Comparison of ENCODE assay signal across 1 cellular context in genomic region chr12:54262403-54262925, GRCh38.
A peak's percentile ranks its signal among the peaks of the same experiment; 100 is the strongest.
TF ChIP-seq lines count a peak whose summit lies in the region.

No MANE protein-coding gene starts in this region.

TF ChIP-seq in HEK293, 187 proteins besides CTCF, POLR2A, EP300 and RAD21 (continued from another document and continues in another):
- TF ChIP-seq PATZ1 (tag by site-specific recombination; IDR thresholded peaks at IDR 0.05): peak; percentile 35; the same call in 1 of the 2 replicates
- peak; percentile 88 for TF ChIP-seq ZNF843 (tag by site-specific recombination; IDR thresholded peaks at IDR 0.05)
- no peak for TF ChIP-seq BCL11B (tag by site-specific recombination; IDR thresholded peaks at IDR 0.05; ENCODE audit: low read depth)
- TF ChIP-seq ZNF266 (tag by site-specific recombination; IDR thresholded peaks at IDR 0.05; ENCODE audit: low read depth): no peak
- no peak for TF ChIP-seq ZNF302 (tag by site-specific recombination; IDR thresholded peaks at IDR 0.05; ENCODE audit: low read depth)
- TF ChIP-seq, protein P1, sequence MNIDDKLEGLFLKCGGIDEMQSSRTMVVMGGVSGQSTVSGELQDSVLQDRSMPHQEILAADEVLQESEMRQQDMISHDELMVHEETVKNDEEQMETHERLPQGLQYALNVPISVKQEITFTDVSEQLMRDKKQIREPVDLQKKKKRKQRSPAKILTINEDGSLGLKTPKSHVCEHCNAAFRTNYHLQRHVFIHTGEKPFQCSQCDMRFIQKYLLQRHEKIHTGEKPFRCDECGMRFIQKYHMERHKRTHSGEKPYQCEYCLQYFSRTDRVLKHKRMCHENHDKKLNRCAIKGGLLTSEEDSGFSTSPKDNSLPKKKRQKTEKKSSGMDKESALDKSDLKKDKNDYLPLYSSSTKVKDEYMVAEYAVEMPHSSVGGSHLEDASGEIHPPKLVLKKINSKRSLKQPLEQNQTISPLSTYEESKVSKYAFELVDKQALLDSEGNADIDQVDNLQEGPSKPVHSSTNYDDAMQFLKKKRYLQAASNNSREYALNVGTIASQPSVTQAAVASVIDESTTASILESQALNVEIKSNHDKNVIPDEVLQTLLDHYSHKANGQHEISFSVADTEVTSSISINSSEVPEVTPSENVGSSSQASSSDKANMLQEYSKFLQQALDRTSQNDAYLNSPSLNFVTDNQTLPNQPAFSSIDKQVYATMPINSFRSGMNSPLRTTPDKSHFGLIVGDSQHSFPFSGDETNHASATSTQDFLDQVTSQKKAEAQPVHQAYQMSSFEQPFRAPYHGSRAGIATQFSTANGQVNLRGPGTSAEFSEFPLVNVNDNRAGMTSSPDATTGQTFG (tag by site-specific recombination; IDR thresholded peaks at IDR 0.05; ENCODE audit: borderline replicate concordance): no peak
- no peak for TF ChIP-seq ZNF548 (tag by site-specific recombination; IDR thresholded peaks at IDR 0.05)
- TF ChIP-seq SCRT2 (tag by site-specific recombination; IDR thresholded peaks at IDR 0.05): no peak
- TF ChIP-seq, protein P2, sequence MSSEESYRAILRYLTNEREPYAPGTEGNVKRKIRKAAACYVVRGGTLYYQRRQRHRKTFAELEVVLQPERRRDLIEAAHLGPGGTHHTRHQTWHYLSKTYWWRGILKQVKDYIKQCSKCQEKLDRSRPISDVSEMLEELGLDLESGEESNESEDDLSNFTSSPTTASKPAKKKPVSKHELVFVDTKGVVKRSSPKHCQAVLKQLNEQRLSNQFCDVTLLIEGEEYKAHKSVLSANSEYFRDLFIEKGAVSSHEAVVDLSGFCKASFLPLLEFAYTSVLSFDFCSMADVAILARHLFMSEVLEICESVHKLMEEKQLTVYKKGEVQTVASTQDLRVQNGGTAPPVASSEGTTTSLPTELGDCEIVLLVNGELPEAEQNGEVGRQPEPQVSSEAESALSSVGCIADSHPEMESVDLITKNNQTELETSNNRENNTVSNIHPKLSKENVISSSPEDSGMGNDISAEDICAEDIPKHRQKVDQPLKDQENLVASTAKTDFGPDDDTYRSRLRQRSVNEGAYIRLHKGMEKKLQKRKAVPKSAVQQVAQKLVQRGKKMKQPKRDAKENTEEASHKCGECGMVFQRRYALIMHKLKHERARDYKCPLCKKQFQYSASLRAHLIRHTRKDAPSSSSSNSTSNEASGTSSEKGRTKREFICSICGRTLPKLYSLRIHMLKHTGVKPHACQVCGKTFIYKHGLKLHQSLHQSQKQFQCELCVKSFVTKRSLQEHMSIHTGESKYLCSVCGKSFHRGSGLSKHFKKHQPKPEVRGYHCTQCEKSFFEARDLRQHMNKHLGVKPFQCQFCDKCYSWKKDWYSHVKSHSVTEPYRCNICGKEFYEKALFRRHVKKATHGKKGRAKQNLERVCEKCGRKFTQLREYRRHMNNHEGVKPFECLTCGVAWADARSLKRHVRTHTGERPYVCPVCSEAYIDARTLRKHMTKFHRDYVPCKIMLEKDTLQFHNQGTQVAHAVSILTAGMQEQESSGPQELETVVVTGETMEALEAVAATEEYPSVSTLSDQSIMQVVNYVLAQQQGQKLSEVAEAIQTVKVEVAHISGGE (tag by site-specific recombination; conservative IDR thresholded peaks at IDR 0.05; ENCODE audit: low read depth): no peak
- TF ChIP-seq ZNF777 (tag by site-specific recombination; IDR thresholded peaks at IDR 0.05; ENCODE audit: borderline replicate concordance): no peak
- no peak for TF ChIP-seq HOXA7 (CRISPR knock-in tag; IDR thresholded peaks at IDR 0.05; ENCODE audit: borderline replicate concordance)
- peak; percentile 27; the same call in 1 of the 2 replicates for TF ChIP-seq ZNF394 (tag by site-specific recombination; IDR thresholded peaks at IDR 0.05; ENCODE audit: borderline replicate concordance)
- TF ChIP-seq ZNF138 (tag by site-specific recombination; IDR thresholded peaks at IDR 0.05; ENCODE audit: borderline replicate concordance): no peak
- TF ChIP-seq ZNF768 (tag by site-specific recombination; IDR thresholded peaks at IDR 0.05): no peak
- TF ChIP-seq ZNF23 (tag by site-specific recombination; IDR thresholded peaks at IDR 0.05; ENCODE audit: borderline replicate concordance): no peak
- TF ChIP-seq, protein P3, sequence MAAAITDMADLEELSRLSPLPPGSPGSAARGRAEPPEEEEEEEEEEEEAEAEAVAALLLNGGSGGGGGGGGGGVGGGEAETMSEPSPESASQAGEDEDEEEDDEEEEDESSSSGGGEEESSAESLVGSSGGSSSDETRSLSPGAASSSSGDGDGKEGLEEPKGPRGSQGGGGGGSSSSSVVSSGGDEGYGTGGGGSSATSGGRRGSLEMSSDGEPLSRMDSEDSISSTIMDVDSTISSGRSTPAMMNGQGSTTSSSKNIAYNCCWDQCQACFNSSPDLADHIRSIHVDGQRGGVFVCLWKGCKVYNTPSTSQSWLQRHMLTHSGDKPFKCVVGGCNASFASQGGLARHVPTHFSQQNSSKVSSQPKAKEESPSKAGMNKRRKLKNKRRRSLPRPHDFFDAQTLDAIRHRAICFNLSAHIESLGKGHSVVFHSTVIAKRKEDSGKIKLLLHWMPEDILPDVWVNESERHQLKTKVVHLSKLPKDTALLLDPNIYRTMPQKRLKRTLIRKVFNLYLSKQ (tag by site-specific recombination; IDR thresholded peaks at IDR 0.05; ENCODE audit: borderline replicate concordance): no peak
- no peak; the same call in 1 of the 2 replicates for TF ChIP-seq PRDM1 (tag by site-specific recombination; IDR thresholded peaks at IDR 0.05)
- TF ChIP-seq ZNF510 (tag by site-specific recombination; IDR thresholded peaks at IDR 0.05; ENCODE audit: insufficient replicate concordance): no peak
- TF ChIP-seq GLIS1 (tag by site-specific recombination; IDR thresholded peaks at IDR 0.05): 0 out of 2 replicates have a peak, but pooled peaks have one; percentile 13
- no peak for TF ChIP-seq ZNF2 (tag by site-specific recombination; IDR thresholded peaks at IDR 0.05)
- no peak for TF ChIP-seq ZNF426 (tag by site-specific recombination; IDR thresholded peaks at IDR 0.05)
- TF ChIP-seq ZNF292 (tag by site-specific recombination; IDR thresholded peaks at IDR 0.05; ENCODE audit: borderline replicate concordance, low read depth): no peak
- no peak for TF ChIP-seq ZNF404 (tag by site-specific recombination; IDR thresholded peaks at IDR 0.05)
- no peak for TF ChIP-seq SP3 (tag by site-specific recombination; IDR thresholded peaks at IDR 0.05)
- no peak for TF ChIP-seq ZBTB1 (tag by site-specific recombination; IDR thresholded peaks at IDR 0.05)
- TF ChIP-seq GLI4 (tag by site-specific recombination; IDR thresholded peaks at IDR 0.05): no peak
- TF ChIP-seq ZNF341 (tag by site-specific recombination; IDR thresholded peaks at IDR 0.05; ENCODE audit: low read depth): no peak
- no peak for TF ChIP-seq ZBTB49 (tag by site-specific recombination; IDR thresholded peaks at IDR 0.05; ENCODE audit: low read depth)
- no peak for TF ChIP-seq ZFP3 (tag by site-specific recombination; IDR thresholded peaks at IDR 0.05; ENCODE audit: low read depth)
- TF ChIP-seq WT1 (tag by site-specific recombination; IDR thresholded peaks at IDR 0.05): 0 out of 2 replicates have a peak, but pooled peaks have one; percentile 13
- no peak for TF ChIP-seq REST (tag by site-specific recombination; IDR thresholded peaks at IDR 0.05)
- 0 out of 2 replicates have a peak, but pooled peaks have one; percentile 25 for TF ChIP-seq ZNF660 (tag by site-specific recombination; IDR thresholded peaks at IDR 0.05)
- TF ChIP-seq ZNF19 (tag by site-specific recombination; IDR thresholded peaks at IDR 0.05; ENCODE audit: low read depth): no peak
- TF ChIP-seq ZNF239 (tag by site-specific recombination; IDR thresholded peaks at IDR 0.05): peak; percentile 86; the same call in 1 of the 2 replicates
- no peak; the same call in none of the 2 replicates for TF ChIP-seq KLF8 (tag by site-specific recombination; IDR thresholded peaks at IDR 0.05)
- peak; percentile 55; the same call in 1 of the 2 replicates for TF ChIP-seq ZFP69B (tag by site-specific recombination; IDR thresholded peaks at IDR 0.05)
- TF ChIP-seq ZNF76 (tag by site-specific recombination; IDR thresholded peaks at IDR 0.05; ENCODE audit: borderline replicate concordance, low read depth): no peak
- no peak for TF ChIP-seq ZIC2 (tag by site-specific recombination; IDR thresholded peaks at IDR 0.05)
- peak; percentile 72 for TF ChIP-seq FEZF1 (tag by site-specific recombination; IDR thresholded peaks at IDR 0.05)
- TF ChIP-seq, protein P4, sequence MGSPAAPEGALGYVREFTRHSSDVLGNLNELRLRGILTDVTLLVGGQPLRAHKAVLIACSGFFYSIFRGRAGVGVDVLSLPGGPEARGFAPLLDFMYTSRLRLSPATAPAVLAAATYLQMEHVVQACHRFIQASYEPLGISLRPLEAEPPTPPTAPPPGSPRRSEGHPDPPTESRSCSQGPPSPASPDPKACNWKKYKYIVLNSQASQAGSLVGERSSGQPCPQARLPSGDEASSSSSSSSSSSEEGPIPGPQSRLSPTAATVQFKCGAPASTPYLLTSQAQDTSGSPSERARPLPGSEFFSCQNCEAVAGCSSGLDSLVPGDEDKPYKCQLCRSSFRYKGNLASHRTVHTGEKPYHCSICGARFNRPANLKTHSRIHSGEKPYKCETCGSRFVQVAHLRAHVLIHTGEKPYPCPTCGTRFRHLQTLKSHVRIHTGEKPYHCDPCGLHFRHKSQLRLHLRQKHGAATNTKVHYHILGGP (tag by site-specific recombination; IDR thresholded peaks at IDR 0.05): no peak
- TF ChIP-seq, protein P5, sequence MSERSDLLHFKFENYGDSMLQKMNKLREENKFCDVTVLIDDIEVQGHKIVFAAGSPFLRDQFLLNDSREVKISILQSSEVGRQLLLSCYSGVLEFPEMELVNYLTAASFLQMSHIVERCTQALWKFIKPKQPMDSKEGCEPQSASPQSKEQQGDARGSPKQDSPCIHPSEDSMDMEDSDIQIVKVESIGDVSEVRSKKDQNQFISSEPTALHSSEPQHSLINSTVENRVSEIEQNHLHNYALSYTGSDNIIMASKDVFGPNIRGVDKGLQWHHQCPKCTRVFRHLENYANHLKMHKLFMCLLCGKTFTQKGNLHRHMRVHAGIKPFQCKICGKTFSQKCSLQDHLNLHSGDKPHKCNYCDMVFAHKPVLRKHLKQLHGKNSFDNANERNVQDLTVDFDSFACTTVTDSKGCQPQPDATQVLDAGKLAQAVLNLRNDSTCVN (tag by site-specific recombination; optimal IDR thresholded peaks at IDR 0.05): no peak
- TF ChIP-seq ZNF221 (tag by site-specific recombination; IDR thresholded peaks at IDR 0.05; ENCODE audit: borderline replicate concordance): no peak
- TF ChIP-seq ZFP41 (tag by site-specific recombination; IDR thresholded peaks at IDR 0.05; ENCODE audit: borderline replicate concordance): no peak
- TF ChIP-seq ZNF248 (tag by site-specific recombination; IDR thresholded peaks at IDR 0.05): no peak
- no peak for TF ChIP-seq ZNF621 (tag by site-specific recombination; IDR thresholded peaks at IDR 0.05)
- peak; percentile 73; the same call in 1 of the 2 replicates for TF ChIP-seq ZBTB17 (tag by site-specific recombination; IDR thresholded peaks at IDR 0.05)
- no peak for TF ChIP-seq ZNF140 (tag by site-specific recombination; IDR thresholded peaks at IDR 0.05)
